ENCODE assay signal across 14 cellular contexts in the genomic region with DNA sequence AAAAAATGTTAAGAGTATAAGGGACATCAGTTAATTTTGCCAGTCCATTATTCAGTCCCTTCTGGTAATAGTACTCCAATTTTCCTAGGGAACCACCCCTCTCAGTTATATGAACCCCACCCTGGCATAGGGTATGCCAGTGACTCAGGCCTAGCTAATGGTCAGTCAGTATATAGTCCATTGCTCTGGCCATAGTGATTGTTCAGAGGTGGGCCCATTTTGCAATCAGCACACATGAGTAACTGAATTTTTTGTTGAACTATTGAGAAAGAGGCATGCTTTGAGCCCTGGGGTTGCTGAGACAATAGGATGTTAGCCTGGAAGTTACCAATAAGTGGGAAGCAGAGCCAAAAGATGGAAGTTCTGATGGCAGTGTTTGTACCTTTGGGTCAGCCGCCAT. TPM values are rescaled to one million over a fixed set of nuclear protein-coding genes. Genes with fewer than 3 reads are reported as not detected.
DNase-seq lines count a peak whose midpoint lies in the region; ATAC-seq and TF ChIP-seq lines count a peak whose summit lies in the region.
"Had no signal": no experiment of that assay in that cellular context is flagged by ENCODE, and none has a peak within 500 bp of the region (broad histone marks: within the 10 kb centered on the region; RNA-seq: fewer than 3 reads in every experiment).

No MANE protein-coding gene starts in this region.

- H3K9me3 ChIP-seq in gastroesophageal sphincter: no peaks in the 10 kb centered on the region
- H3K9me3 ChIP-seq: BLaER1 treated with 17β-estradiol and CSF1 and Interleukin-3, amounts not matched to agents 10 nM and 100 nM; esophagus squamous epithelium had no signal

- peak overlapping the region in 1 of 4 donors; percentile 32 for H3K27ac ChIP-seq in gastroesophageal sphincter
- H3K27ac ChIP-seq: BLaER1 treated with 17β-estradiol and CSF1 and Interleukin-3, amounts not matched to agents 10 nM and 100 nM; cardiac muscle cell; esophagus squamous epithelium had no signal

- TF ChIP-seq EP300 in gastroesophageal sphincter (IDR thresholded peaks at IDR 0.05): no peak

- H3K4me1 ChIP-seq in gastroesophageal sphincter: peaks cover 9 to 73% (median 9%) of the 10 kb centered on the region in 3 donors

- no peaks in the 10 kb centered on the region for H3K27me3 ChIP-seq in gastroesophageal sphincter
- H3K27me3 ChIP-seq: BLaER1 treated with 17β-estradiol and CSF1 and Interleukin-3, amounts not matched to agents 10 nM and 100 nM; cardiac muscle cell; esophagus squamous epithelium had no signal

- WGBS in gastroesophageal sphincter (ENCODE audit: low coverage in 1 of 2), 2 donors: 90 to 100% methylated on average over 1 of the region's 1 CpG

- ATAC-seq in gastroesophageal sphincter (peak; percentile 57), GM19328 (IDR thresholded peaks at IDR 0.05; ENCODE audit: unreplicated experiment) (no peak), GM21515 (IDR thresholded peaks at IDR 0.05; ENCODE audit: unreplicated experiment) (no peak)
- ATAC-seq: activated CD4-positive, alpha-beta T cell treated with anti-CD3 and anti-CD28 coated beads for 36 hours had no signal

- no peak overlapping the region for H3K4me3 ChIP-seq in gastroesophageal sphincter
- H3K4me3 ChIP-seq: BLaER1 treated with 17β-estradiol and CSF1 and Interleukin-3, amounts not matched to agents 10 nM and 100 nM; cardiac muscle cell; esophagus squamous epithelium had no signal

- no peak for TF ChIP-seq POLR2A in gastroesophageal sphincter (IDR thresholded peaks at IDR 0.05)

- H3K36me3 ChIP-seq in gastroesophageal sphincter: no peaks in the 10 kb centered on the region
- H3K36me3 ChIP-seq: cardiac muscle cell, esophagus squamous epithelium had no signal

- DNase-seq in AG08396 (ENCODE audit: low spot score): peak; percentile 56
- DNase-seq in HT1080 (ENCODE audit: low read depth): peak; percentile 50
- DNase-seq in amniotic epithelial cell (ENCODE audit: low read depth): peak; percentile 82
- no peak for DNase-seq in anterior cingulate cortex (lab: John Stamatoyannopoulos, UW)
- DNase-seq in NOMO-1 treated with DMSO at 0.1 percent for 48 hours (lab: John Stamatoyannopoulos, UW; ENCODE audit: unreplicated experiment): no peak
- DNase-seq: activated CD4-positive, alpha-beta T cell treated with anti-CD3 and anti-CD28 coated beads for 36 hours; esophagus squamous epithelium; GDM1; KBM-7 had no signal

- TF ChIP-seq CTCF in gastroesophageal sphincter (IDR thresholded peaks at IDR 0.05): no peak

RNA-seq across cellular contexts. Expression of gene LRCH3, which starts 4.1 kb away (rescaled TPM):
- 48.6 and 63.4 TPM in 2 replicates for total RNA-seq in HT1080 (2014; rRNA removed; shearing (Covaris generic))
- polyA plus RNA-seq in HT1080 (2015; cell fraction: cytosol; rRNA removed): 33.6 and 35.1 TPM in 2 replicates
- polyA plus RNA-seq in HT1080 (2015; cell fraction: nucleus; rRNA removed): 83.0 and 85.6 TPM in 2 replicates
- total RNA-seq in gastroesophageal sphincter: 100 to 1,000 TPM in 1 of 4 donors, 10 to 100 TPM in 3; 39.0 to 158 (median 69.6) TPM

RNA-seq across cellular contexts. Expression of gene FYTTD1, which starts 45.5 kb away (rescaled TPM):
- total RNA-seq in HT1080 (2014; rRNA removed; shearing (Covaris generic)): 95.5 and 127 TPM in 2 replicates
- 43.0 and 63.2 TPM in 2 replicates for polyA plus RNA-seq in HT1080 (2015; cell fraction: cytosol; rRNA removed)
- 35.9 and 37.6 TPM in 2 replicates for polyA plus RNA-seq in HT1080 (2015; cell fraction: nucleus; rRNA removed)
- total RNA-seq in gastroesophageal sphincter: 10 to 100 TPM; 69.1 to 88.1 (median 87.0) TPM

RNA-seq across cellular contexts. Expression of gene RUBCN, which starts 58.5 kb away (rescaled TPM):
- total RNA-seq in HT1080 (2014; rRNA removed; shearing (Covaris generic)): 21.0 and 42.9 TPM in 2 replicates
- 24.1 and 28.4 TPM in 2 replicates for polyA plus RNA-seq in HT1080 (2015; cell fraction: cytosol; rRNA removed)
- 37.9 and 44.7 TPM in 2 replicates for polyA plus RNA-seq in HT1080 (2015; cell fraction: nucleus; rRNA removed)
- 10 to 100 TPM; 47.8 to 99.6 (median 60.1) TPM for total RNA-seq in gastroesophageal sphincter

Comparison
In these comparisons a context has a peak if more than half of its experiments do, and no peak if none do; other contexts are left out.
1. DNase-seq: peak in AG08396 (single experiment), HT1080 (single experiment) and amniotic epithelial cell (single experiment); none in anterior cingulate cortex (0 of 58) and NOMO-1 treated with DMSO at 0.1 percent for 48 hours (single experiment).